8 cellular contexts compared by ENCODE assay signal in the genomic region with DNA sequence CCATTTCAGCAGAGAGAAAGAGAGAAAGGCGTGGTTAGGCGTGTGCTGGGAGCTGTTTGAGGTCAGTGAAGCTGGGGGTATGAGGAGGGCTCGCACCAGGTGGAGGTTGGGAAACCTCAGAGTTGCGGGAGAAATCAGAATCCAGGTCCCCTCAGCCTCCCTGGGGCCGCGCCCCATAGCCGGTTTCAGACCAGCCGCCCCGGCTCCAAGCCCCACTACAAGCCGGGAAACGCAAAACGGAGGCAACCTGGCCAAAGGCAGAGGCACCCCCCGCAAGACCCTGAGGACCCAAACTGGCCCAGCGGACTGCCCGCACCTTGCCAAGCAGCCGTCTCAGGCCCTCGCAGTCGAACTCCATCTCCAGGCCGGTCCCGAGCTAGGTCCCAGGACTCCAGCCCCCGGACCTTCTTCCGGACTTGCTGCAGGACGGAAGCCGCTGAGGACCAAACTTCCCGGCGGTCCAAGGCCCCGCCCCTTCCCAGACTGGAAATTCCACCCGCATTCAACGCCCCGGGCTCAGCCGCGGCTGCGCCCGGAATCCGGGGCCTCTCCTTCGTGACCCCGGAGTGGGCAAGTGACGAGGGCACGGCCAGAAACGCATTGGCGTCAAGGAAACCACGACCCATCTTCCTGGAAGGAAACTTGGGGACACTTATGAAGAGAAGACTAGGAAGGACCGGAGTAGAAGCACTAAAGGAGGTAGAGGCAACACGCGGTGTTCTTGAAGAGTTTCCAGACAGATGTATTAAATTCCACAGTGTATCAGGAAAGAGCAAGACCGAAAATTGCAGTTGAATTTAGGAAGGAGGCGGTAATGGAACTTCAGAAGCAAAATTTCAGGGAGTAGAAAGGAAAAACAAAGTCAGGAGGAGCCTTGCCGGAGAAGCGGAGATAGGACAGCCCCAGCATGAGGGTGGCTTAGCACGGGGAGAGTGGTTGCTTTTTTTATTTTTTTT. TPM values are rescaled to one million over a fixed set of nuclear protein-coding genes. Genes with fewer than 3 reads are reported as not detected.
DNase-seq lines count a peak whose midpoint lies in the region; ATAC-seq and TF ChIP-seq lines count a peak whose summit lies in the region.

Gene UEVLD (minus strand): TSS at position 438 of the 956 bp plus-strand sequence. CDS start 80 bp downstream, at position 358.

- no peaks in the 10 kb centered on the region for H3K36me3 ChIP-seq in effector memory CD4-positive, alpha-beta T cell (ENCODE audit: control insufficient read depth, insufficient read depth, low read length)
- H3K36me3 ChIP-seq in lower lobe of right lung: no peaks in the 10 kb centered on the region

- H3K36me3 Mint-ChIP-seq in activated CD8-positive, alpha-beta T cell treated with anti-CD3 and anti-CD28 coated beads for 36 hours (ENCODE audit: low read depth): peaks cover 2% of the 10 kb centered on the region

- POLR2A ChIA-PET in activated CD8-positive, alpha-beta T cell treated with anti-CD3 and anti-CD28 coated beads for 36 hours (lab: Charles Lee): interaction anchor here (0.6 to 2.4 kb wide), 8 partner anchors 28 to 1853 kb away, joined by 3 to 8 read pairs (median 4); partner anchors contain the start of genes SPTY2D1 and TSG101

- H3K27me3 ChIP-seq in effector memory CD4-positive, alpha-beta T cell (replicated peaks; ENCODE audit: control insufficient read depth, insufficient read depth, low read length, poor library complexity, severe bottlenecking): no peaks in the 10 kb centered on the region
- H3K27me3 ChIP-seq in lower lobe of right lung (ENCODE audit: low read depth): no peaks in the 10 kb centered on the region

- no peak within 1 kb of the TSS for H3K27ac Mint-ChIP-seq in activated CD8-positive, alpha-beta T cell treated with anti-CD3 and anti-CD28 coated beads for 36 hours

- H3K4me1 Mint-ChIP-seq in activated CD8-positive, alpha-beta T cell treated with anti-CD3 and anti-CD28 coated beads for 36 hours (ENCODE audit: low read depth): peaks cover 10% of the 10 kb centered on the region

- no peak for TF ChIP-seq CTCF in activated CD8-positive, alpha-beta T cell treated with anti-CD3 and anti-CD28 coated beads for 36 hours (IDR thresholded peaks at IDR 0.05)
- TF ChIP-seq CTCF in lower lobe of right lung (IDR thresholded peaks at IDR 0.05): no peak

- no peaks in the 10 kb centered on the region for H3K9me3 Mint-ChIP-seq in activated CD8-positive, alpha-beta T cell treated with anti-CD3 and anti-CD28 coated beads for 36 hours

- intact Hi-C loops in activated CD8-positive, alpha-beta T cell treated with anti-CD3 and anti-CD28 coated beads for 36 hours (cut with micrococcal nuclease): loop anchor here (2.0 kb wide), 1 partner anchor 30 kb away; no protein-coding TSS in a partner anchor
- intact Hi-C loops in lower lobe of right lung (cut with DNase I): no loop called here

- CTCF ChIA-PET in activated CD8-positive, alpha-beta T cell treated with anti-CD3 and anti-CD28 coated beads for 36 hours (lab: Charles Lee): interaction anchor here (0.7 to 2.4 kb wide), 5 partner anchors 48 to 143 kb away, joined by 3 to 9 read pairs (median 4); partner anchors contain the start of gene TSG101

- H3K4me1 ChIP-seq in effector memory CD4-positive, alpha-beta T cell (ENCODE audit: control insufficient read depth, insufficient read depth, low read length, poor library complexity, severe bottlenecking): peaks cover 22% of the 10 kb centered on the region
- peaks cover 35% of the 10 kb centered on the region for H3K4me1 ChIP-seq in lower lobe of right lung

- no peaks in the 10 kb centered on the region for H3K9me3 ChIP-seq in effector memory CD4-positive, alpha-beta T cell (ENCODE audit: control insufficient read depth, low read length)
- H3K9me3 ChIP-seq in lower lobe of right lung: no peaks in the 10 kb centered on the region

- ATAC-seq in GM18868 (IDR thresholded peaks at IDR 0.05; ENCODE audit: unreplicated experiment) (peak; percentile 69), HG03108 (IDR thresholded peaks at IDR 0.05; ENCODE audit: unreplicated experiment) (peak; percentile 54), lower lobe of right lung (peak; percentile 97 to 98)
- ATAC-seq in activated CD8-positive, alpha-beta T cell treated with anti-CD3 and anti-CD28 coated beads for 36 hours: peak; percentile 58

- no peaks in the 10 kb centered on the region for H3K27me3 Mint-ChIP-seq in activated CD8-positive, alpha-beta T cell treated with anti-CD3 and anti-CD28 coated beads for 36 hours

- DNase-seq in AG08395 (ENCODE audit: low spot score) (peak; percentile 97), NCI-H524 treated with DMSO at 0.1 percent for 48 hours (lab: John Stamatoyannopoulos, UW) (peak; percentile 19), lower lobe of right lung (peak; percentile 92)
- peak; percentile 70 for DNase-seq in activated CD8-positive, alpha-beta T cell treated with anti-CD3 and anti-CD28 coated beads for 36 hours
- peak; percentile 50 to 73 (median 67) for DNase-seq in effector memory CD4-positive, alpha-beta T cell
- peak; percentile 59 to 73 for DNase-seq in stimulated activated CD4-positive, alpha-beta T cell treated with anti-CD3 and anti-CD28 coated beads, Interleukin-4, amount 100 ng/mL, for 48 hours (ENCODE audit: low read depth in 2 of 2)

- no peak within 1 kb of the TSS for H3K4me3 Mint-ChIP-seq in activated CD8-positive, alpha-beta T cell treated with anti-CD3 and anti-CD28 coated beads for 36 hours

- peak within 1 kb of the TSS; percentile 88 for H3K27ac ChIP-seq in effector memory CD4-positive, alpha-beta T cell (ENCODE audit: insufficient read depth, low read length, poor library complexity, severe bottlenecking)
- peak within 1 kb of the TSS; percentile 87 for H3K27ac ChIP-seq in lower lobe of right lung

- peak within 1 kb of the TSS; percentile 67 for H3K4me3 ChIP-seq in effector memory CD4-positive, alpha-beta T cell (ENCODE audit: insufficient read depth, low read depth, low read length, poor library complexity, severe bottlenecking)
- peak within 1 kb of the TSS; percentile 87 for H3K4me3 ChIP-seq in lower lobe of right lung

RNA-seq across cellular contexts. Expression of gene UEVLD, which starts in this region (rescaled TPM):
- 10 to 100 TPM; 13.9 to 22.8 TPM for total RNA-seq in activated CD8-positive, alpha-beta T cell treated with anti-CD3 and anti-CD28 coated beads for 36 hours
- 26.8 TPM for total RNA-seq in lower lobe of right lung

Comparison
In these comparisons a context has a peak if more than half of its experiments do, and no peak if none do; other contexts are left out.
1. Peak in every context shown above with its lines: DNase-seq, ATAC-seq, H3K4me3 ChIP-seq and H3K27ac ChIP-seq.
2. DNase-seq: peak in every context shown above with its lines; median percentile 97 in AG08395; 92 in lower lobe of right lung; 70 in activated CD8-positive, alpha-beta T cell treated with anti-CD3 and anti-CD28 coated beads for 36 hours; 67 in effector memory CD4-positive, alpha-beta T cell; 66 in stimulated activated CD4-positive, alpha-beta T cell treated with anti-CD3 and anti-CD28 coated beads, Interleukin-4, amount 100 ng/mL, for 48 hours; 19 in NCI-H524 treated with DMSO at 0.1 percent for 48 hours.